ENCODE assay signal across 1 cellular context in genomic region chr14:50669441-50669986, GRCh38.
TF ChIP-seq lines count a peak whose summit lies in the region.

No MANE protein-coding gene starts in this region.

TF ChIP-seq in GM23338, 12 proteins besides CTCF, POLR2A, EP300 and RAD21 (continued from another document):
- TF ChIP-seq REST (IDR thresholded peaks at IDR 0.05; ENCODE audit: unreplicated experiment) (no peak), ZNF331 (CRISPR knock-in tag; IDR thresholded peaks at IDR 0.05; ENCODE audit: low read depth) (no peak), STAT1 (IDR thresholded peaks at IDR 0.05; ENCODE audit: unreplicated experiment) (no peak), ZNF462 (CRISPR knock-in tag; IDR thresholded peaks at IDR 0.05) (no peak)
TF ChIP-seq in GM23338: peak in this region for 0.
